In the genomic region with DNA sequence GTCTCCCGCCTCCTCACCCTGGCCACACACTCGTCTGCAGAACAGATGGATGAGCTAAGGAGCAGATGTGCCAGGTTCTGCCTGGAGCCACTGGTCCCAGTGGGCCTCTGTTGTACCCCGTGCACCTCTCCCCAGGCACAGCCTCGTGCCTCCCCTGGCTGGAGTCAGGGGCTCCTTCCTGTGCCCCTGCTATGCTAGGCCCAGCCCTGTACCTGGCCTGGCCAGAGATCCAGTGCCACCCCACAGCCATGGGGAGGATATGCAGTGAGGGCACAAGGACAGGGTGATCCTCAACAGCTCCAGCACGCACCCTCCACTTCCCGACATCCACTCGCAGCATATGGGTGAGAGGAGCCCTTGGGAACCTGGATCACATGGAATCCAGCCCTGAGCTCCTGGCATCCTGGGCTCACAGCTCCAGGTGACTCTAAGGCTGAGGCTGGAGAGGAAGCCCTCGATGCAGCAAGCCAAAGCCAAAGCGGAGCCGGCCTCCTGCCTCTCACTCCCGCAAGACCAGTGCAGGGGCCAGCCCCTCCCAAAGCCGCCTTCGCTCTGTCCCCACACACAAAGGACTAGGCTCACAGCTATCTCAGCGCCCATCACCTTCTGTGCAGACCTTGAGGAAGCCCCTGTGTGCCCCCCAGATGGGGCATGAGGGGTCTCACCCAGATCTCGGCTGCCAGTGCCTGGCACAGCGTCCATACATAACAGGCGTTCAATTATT, we compare ENCODE assay signal across 21 cellular contexts. TPM values are rescaled to one million over a fixed set of nuclear protein-coding genes. Genes with fewer than 3 reads are reported as not detected.
"Had no signal": no experiment of that assay in that cellular context is flagged by ENCODE, and none has a peak within 500 bp of the region (broad histone marks: within the 10 kb centered on the region; RNA-seq: fewer than 3 reads in every experiment).

No MANE protein-coding gene starts in this region.

- H3K4me3 Mint-ChIP-seq: activated naive CD8-positive, alpha-beta T cell treated with anti-CD3 and anti-CD28 coated beads, Interleukin-2, amount 10 ng/mL, durations not matched to agents 7 days and 5 days; endodermal cell; naive thymus-derived CD8-positive, alpha-beta T cell had no signal

- H3K27me3 ChIP-seq: body of pancreas, tibial nerve, uterus had no signal

- H3K27ac ChIP-seq: body of pancreas, epithelial cell of prostate, left lung, tibial nerve, uterus, WERI-Rb-1 had no signal

- DNase-seq: activated CD4-positive, alpha-beta T cell treated with anti-CD3 and anti-CD28 coated beads, Interleukin-2, amount 50 U/mL, for 4 hours; activated naive CD8-positive, alpha-beta T cell treated with anti-CD3 and anti-CD28 coated beads, Interleukin-2, amount 10 ng/mL, durations not matched to agents 7 days and 5 days; amygdala; body of pancreas; endodermal cell; foreskin melanocyte; hypothalamus; mesendoderm; nucleus accumbens; retina; stimulated activated CD4-positive, alpha-beta T cell treated with anti-CD3 and anti-CD28 coated beads, Interleukin-2, amount 100 ng/mL, for 24 hours; stimulated activated naive CD8-positive, alpha-beta T cell treated with anti-CD3 and anti-CD28 coated beads, Interleukin-15, Interleukin-2, amounts not matched to agents 100 U/mL and 50 U/mL, for 24 hours; substantia nigra; uterus; WERI-Rb-1 had no signal

- H3K4me1 ChIP-seq: body of pancreas, left lung, tibial nerve, uterus had no signal

- H3K27me3 Mint-ChIP-seq: activated naive CD8-positive, alpha-beta T cell treated with anti-CD3 and anti-CD28 coated beads, Interleukin-2, amount 10 ng/mL, durations not matched to agents 7 days and 5 days had no signal

- H3K27ac Mint-ChIP-seq: activated naive CD8-positive, alpha-beta T cell treated with anti-CD3 and anti-CD28 coated beads, Interleukin-2, amount 10 ng/mL, durations not matched to agents 7 days and 5 days; endodermal cell had no signal

- H3K4me1 Mint-ChIP-seq: activated naive CD8-positive, alpha-beta T cell treated with anti-CD3 and anti-CD28 coated beads, Interleukin-2, amount 10 ng/mL, durations not matched to agents 7 days and 5 days; endodermal cell; naive thymus-derived CD8-positive, alpha-beta T cell had no signal

- H3K36me3 Mint-ChIP-seq: activated naive CD8-positive, alpha-beta T cell treated with anti-CD3 and anti-CD28 coated beads, Interleukin-2, amount 10 ng/mL, durations not matched to agents 7 days and 5 days; naive thymus-derived CD8-positive, alpha-beta T cell had no signal

- H3K36me3 ChIP-seq: left lung, tibial nerve, uterus, WERI-Rb-1 had no signal

- H3K9me3 Mint-ChIP-seq: activated naive CD8-positive, alpha-beta T cell treated with anti-CD3 and anti-CD28 coated beads, Interleukin-2, amount 10 ng/mL, durations not matched to agents 7 days and 5 days; endodermal cell; naive thymus-derived CD8-positive, alpha-beta T cell had no signal

- H3K4me3 ChIP-seq: body of pancreas, left lung, tibial nerve, uterus had no signal

- H3K9me3 ChIP-seq: body of pancreas, left lung, tibial nerve, uterus had no signal

- ATAC-seq: body of pancreas; left lung; naive thymus-derived CD8-positive, alpha-beta T cell; stimulated activated naive CD8-positive, alpha-beta T cell treated with anti-CD3 and anti-CD28 coated beads, Interleukin-15, Interleukin-2, amounts not matched to agents 100 U/mL and 50 U/mL, for 24 hours had no signal

RNA-seq across cellular contexts. Expression of a gene that starts 23.7 kb away (rescaled TPM):
- total RNA-seq: activated CD8-positive, alpha-beta memory T cell treated with anti-CD3 and anti-CD28 coated beads for 36 hours; activated naive CD8-positive, alpha-beta T cell treated with anti-CD3 and anti-CD28 coated beads, Interleukin-2, amount 10 ng/mL, durations not matched to agents 7 days and 5 days; naive thymus-derived CD8-positive, alpha-beta T cell; T-helper 2 cell treated with Interferon-gamma antibody and Interleukin-4, amounts not matched to agents 100 ng/mL and 5 ng/mL, for 36 hours had no signal
